Comparison of ENCODE assay signal across 29 cellular contexts in genomic region chr15:73583568-73583967, GRCh38.
"Had no signal": no experiment of that assay in that cellular context is flagged by ENCODE, and none has a peak within 500 bp of the region (broad histone marks: within the 10 kb centered on the region; RNA-seq: fewer than 3 reads in every experiment).

No MANE protein-coding gene starts in this region.

- H3K4me1 Mint-ChIP-seq: neural crest cell; stimulated activated naive B cell treated with anti-CD40 and anti-IgM and Interleukin-4, amounts not matched to agents 10 μg/mL and 1 μg/mL and 100 μg/mL, for 72 hours; T-cell had no signal

- H3K9me3 ChIP-seq: heart left ventricle, lower lobe of right lung, mucosa of descending colon, psoas muscle, thoracic aorta, uterus had no signal

- H3K27me3 ChIP-seq: foreskin keratinocyte, heart left ventricle, uterus had no signal

- H3K27ac Mint-ChIP-seq: activated naive CD8-positive, alpha-beta T cell treated with anti-CD3 and anti-CD28 coated beads, Interleukin-2, amount 50 U/mL, for 24 hours; stimulated activated naive B cell treated with anti-CD40 and anti-IgM and Interleukin-4, amounts not matched to agents 10 μg/mL and 1 μg/mL and 100 μg/mL, for 72 hours; T-cell had no signal

- H3K4me3 ChIP-seq: heart left ventricle, lower lobe of right lung, mucosa of descending colon, psoas muscle, smooth muscle cell, thoracic aorta, uterus had no signal

- H3K4me3 Mint-ChIP-seq: activated naive CD8-positive, alpha-beta T cell treated with anti-CD3 and anti-CD28 coated beads, Interleukin-2, amount 50 U/mL, for 24 hours; neural crest cell; stimulated activated naive B cell treated with anti-CD40 and anti-IgM and Interleukin-4, amounts not matched to agents 10 μg/mL and 1 μg/mL and 100 μg/mL, for 72 hours; T-cell had no signal

- H3K27ac ChIP-seq: foreskin keratinocyte, lower lobe of right lung, parathyroid adenoma, psoas muscle, thoracic aorta, uterus had no signal

- H3K27me3 Mint-ChIP-seq: activated naive CD8-positive, alpha-beta T cell treated with anti-CD3 and anti-CD28 coated beads, Interleukin-2, amount 50 U/mL, for 24 hours; stimulated activated naive B cell treated with anti-CD40 and anti-IgM and Interleukin-4, amounts not matched to agents 10 μg/mL and 1 μg/mL and 100 μg/mL, for 72 hours; T-cell had no signal

- H3K9me3 Mint-ChIP-seq: activated naive CD8-positive, alpha-beta T cell treated with anti-CD3 and anti-CD28 coated beads, Interleukin-2, amount 50 U/mL, for 24 hours; neural crest cell; stimulated activated naive B cell treated with anti-CD40 and anti-IgM and Interleukin-4, amounts not matched to agents 10 μg/mL and 1 μg/mL and 100 μg/mL, for 72 hours; T-cell had no signal

- ATAC-seq: activated naive CD8-positive, alpha-beta T cell treated with anti-CD3 and anti-CD28 coated beads, Interleukin-2, amount 50 U/mL, for 24 hours; esophagus mucosa; foreskin keratinocyte; left lobe of liver; mucosa of descending colon; psoas muscle; stimulated activated naive B cell treated with anti-CD40 and anti-IgM and Interleukin-4, amounts not matched to agents 10 μg/mL and 1 μg/mL and 100 μg/mL, for 72 hours; T-cell had no signal

- H3K4me1 ChIP-seq: foreskin keratinocyte, lower lobe of right lung, parathyroid adenoma, psoas muscle, uterus had no signal

- H3K36me3 ChIP-seq: uterus had no signal

- DNase-seq: activated CD4-positive, alpha-beta T cell treated with anti-CD3 and anti-CD28 coated beads for 4 hours; activated CD4-positive, alpha-beta T cell treated with anti-CD3 and anti-CD28 coated beads, Interleukin-2, amount 50 U/mL, for 48 hours; activated CD4-positive, CD25-positive, alpha-beta regulatory T cell; activated gamma-delta T cell; activated naive CD4-positive, alpha-beta T cell treated with anti-CD3 and anti-CD28 coated beads, Interleukin-2, amount 50 U/mL, for 16 hours; activated naive CD8-positive, alpha-beta T cell treated with anti-CD3 and anti-CD28 coated beads, Interleukin-2, amount 50 U/mL, for 24 hours; amygdala; caudate nucleus; foreskin keratinocyte; heart left ventricle; kidney glomerular epithelial cell; lower lobe of right lung; mesendoderm; mucosa of descending colon; occipital lobe; psoas muscle; stimulated activated CD4-positive, alpha-beta T cell treated with anti-CD3 and anti-CD28 coated beads, Interleukin-1b, Interleukin-23, amount 100 ng/mL, for 48 hours; stimulated activated CD4-positive, alpha-beta T cell treated with anti-CD3 and anti-CD28 coated beads, Interleukin-4, amount 100 ng/mL, for 4 hours; stimulated activated CD8-positive, alpha-beta memory T cell treated with anti-CD3 and anti-CD28 coated beads, Interleukin-4, amount 100 ng/mL, for 48 hours; stimulated activated naive B cell treated with anti-CD40 and anti-IgM and Interleukin-4, amounts not matched to agents 10 μg/mL and 1 μg/mL and 100 μg/mL, for 72 hours; T-cell; trophoblast cell; uterus had no signal
